Comparison of ENCODE assay signal across 1 cellular context in genomic region chr3:129593595-129594339, GRCh38.
TF ChIP-seq lines count a peak whose summit lies in the region.

No MANE protein-coding gene starts in this region.

TF ChIP-seq in HepG2, 621 proteins besides CTCF, POLR2A, EP300 and RAD21 (continued from another document and continues in another):
- TF ChIP-seq SNAPC4 (CRISPR knock-in tag; IDR thresholded peaks at IDR 0.05) (0 out of 2 replicates have a peak, but pooled peaks have one; percentile 32), ZNF607 (CRISPR knock-in tag; IDR thresholded peaks at IDR 0.05; ENCODE audit: borderline replicate concordance) (no peak; the same call in 1 of the 2 replicates), ZNF142 (CRISPR knock-in tag; IDR thresholded peaks at IDR 0.05) (no peak), RORA (CRISPR knock-in tag; IDR thresholded peaks at IDR 0.05) (no peak), ZSCAN9 (CRISPR knock-in tag; IDR thresholded peaks at IDR 0.05; ENCODE audit: borderline replicate concordance) (peak; percentile 56; the same call in 1 of the 2 replicates), E2F5 (CRISPR knock-in tag; conservative IDR thresholded peaks at IDR 0.05) (no peak), USF2 (IDR thresholded peaks at IDR 0.05; ENCODE audit: low read depth, low read length) (no peak), USF2 (CRISPR knock-in tag; IDR thresholded peaks at IDR 0.05; ENCODE audit: borderline replicate concordance) (no peak; the same call in 1 of the 2 replicates), SYNCRIP (IDR thresholded peaks at IDR 0.05; ENCODE audit: insufficient read depth, low read depth, low read length) (no peak), NFAT5 (CRISPR knock-in tag; IDR thresholded peaks at IDR 0.05) (no peak), ZBTB1 (CRISPR knock-in tag; IDR thresholded peaks at IDR 0.05; ENCODE audit: borderline replicate concordance) (no peak), NR3C1 (CRISPR knock-in tag; IDR thresholded peaks at IDR 0.05) (no peak), ZNF441 (CRISPR knock-in tag; IDR thresholded peaks at IDR 0.05; ENCODE audit: borderline replicate concordance) (no peak), CERS6 (CRISPR knock-in tag; IDR thresholded peaks at IDR 0.05) (no peak), TFDP1 (CRISPR knock-in tag; IDR thresholded peaks at IDR 0.05; ENCODE audit: borderline replicate concordance) (no peak; the same call in 1 of the 2 replicates), ZNF841 (CRISPR knock-in tag; IDR thresholded peaks at IDR 0.05; ENCODE audit: borderline replicate concordance) (no peak), TGIF2 (CRISPR knock-in tag; IDR thresholded peaks at IDR 0.05) (peak; percentile 93), SATB2 (CRISPR knock-in tag; IDR thresholded peaks at IDR 0.05) (no peak), DR1 (CRISPR knock-in tag; IDR thresholded peaks at IDR 0.05) (no peak), REXO4 (CRISPR knock-in tag; IDR thresholded peaks at IDR 0.05; ENCODE audit: borderline replicate concordance) (no peak), ZNF264 (CRISPR knock-in tag; IDR thresholded peaks at IDR 0.05) (peak; percentile 88), SMARCC2 (IDR thresholded peaks at IDR 0.05) (no peak), ZNF652 (CRISPR knock-in tag; IDR thresholded peaks at IDR 0.05; ENCODE audit: borderline replicate concordance, low read depth) (peak; percentile 22; the same call in 1 of the 2 replicates), AGO1 (IDR thresholded peaks at IDR 0.05; ENCODE audit: low read depth, low read length, poor library complexity, severe bottlenecking) (no peak), ZNF382 (CRISPR knock-in tag; IDR thresholded peaks at IDR 0.05; ENCODE audit: borderline replicate concordance) (no peak), ZNF782 (CRISPR knock-in tag; IDR thresholded peaks at IDR 0.05; ENCODE audit: borderline replicate concordance) (no peak), NFE2L1 (CRISPR knock-in tag; IDR thresholded peaks at IDR 0.05; ENCODE audit: borderline replicate concordance) (no peak), PAX8 (CRISPR knock-in tag; IDR thresholded peaks at IDR 0.05; ENCODE audit: borderline replicate concordance) (no peak)
- TF ChIP-seq, protein P1, sequence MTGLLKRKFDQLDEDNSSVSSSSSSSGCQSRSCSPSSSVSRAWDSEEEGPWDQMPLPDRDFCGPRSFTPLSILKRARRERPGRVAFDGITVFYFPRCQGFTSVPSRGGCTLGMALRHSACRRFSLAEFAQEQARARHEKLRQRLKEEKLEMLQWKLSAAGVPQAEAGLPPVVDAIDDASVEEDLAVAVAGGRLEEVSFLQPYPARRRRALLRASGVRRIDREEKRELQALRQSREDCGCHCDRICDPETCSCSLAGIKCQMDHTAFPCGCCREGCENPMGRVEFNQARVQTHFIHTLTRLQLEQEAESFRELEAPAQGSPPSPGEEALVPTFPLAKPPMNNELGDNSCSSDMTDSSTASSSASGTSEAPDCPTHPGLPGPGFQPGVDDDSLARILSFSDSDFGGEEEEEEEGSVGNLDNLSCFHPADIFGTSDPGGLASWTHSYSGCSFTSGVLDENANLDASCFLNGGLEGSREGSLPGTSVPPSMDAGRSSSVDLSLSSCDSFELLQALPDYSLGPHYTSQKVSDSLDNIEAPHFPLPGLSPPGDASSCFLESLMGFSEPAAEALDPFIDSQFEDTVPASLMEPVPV (CRISPR knock-in tag; IDR thresholded peaks at IDR 0.05): no peak
- TF ChIP-seq, protein P2, sequence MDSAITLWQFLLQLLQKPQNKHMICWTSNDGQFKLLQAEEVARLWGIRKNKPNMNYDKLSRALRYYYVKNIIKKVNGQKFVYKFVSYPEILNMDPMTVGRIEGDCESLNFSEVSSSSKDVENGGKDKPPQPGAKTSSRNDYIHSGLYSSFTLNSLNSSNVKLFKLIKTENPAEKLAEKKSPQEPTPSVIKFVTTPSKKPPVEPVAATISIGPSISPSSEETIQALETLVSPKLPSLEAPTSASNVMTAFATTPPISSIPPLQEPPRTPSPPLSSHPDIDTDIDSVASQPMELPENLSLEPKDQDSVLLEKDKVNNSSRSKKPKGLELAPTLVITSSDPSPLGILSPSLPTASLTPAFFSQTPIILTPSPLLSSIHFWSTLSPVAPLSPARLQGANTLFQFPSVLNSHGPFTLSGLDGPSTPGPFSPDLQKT (CRISPR knock-in tag; IDR thresholded peaks at IDR 0.05; ENCODE audit: borderline replicate concordance): no peak
